ENCODE assay signal across 27 cellular contexts in genomic region chr10:78672898-78673297, GRCh38.
A peak's percentile ranks its signal among the peaks of the same experiment; 100 is the strongest.
DNase-seq lines count a peak whose midpoint lies in the region; ATAC-seq, FAIRE-seq and TF ChIP-seq lines count a peak whose summit lies in the region.
"Had no signal": no experiment of that assay in that cellular context is flagged by ENCODE, and none has a peak within 500 bp of the region (broad histone marks: within the 10 kb centered on the region; RNA-seq: fewer than 3 reads in every experiment).

No MANE protein-coding gene starts in this region.

- no peaks in the 10 kb centered on the region; the same call in 1 of the 2 replicates for H3K9me3 Mint-ChIP-seq in HFFc6
- H3K9me3 Mint-ChIP-seq: activated B cell treated with CpG ODN at 0.5 μM for 24 hours; activated naive CD4-positive, alpha-beta T cell treated with anti-CD3 and anti-CD28 coated beads, Interleukin-2, amount 10 ng/mL, durations not matched to agents 7 days and 5 days; activated T-cell treated with anti-CD3 and anti-CD28 coated beads, Interleukin-2, amount 50 U/mL, for 24 hours had no signal

- H3K4me3 Mint-ChIP-seq in HFFc6: no peak overlapping the region
- H3K4me3 Mint-ChIP-seq: activated B cell treated with CpG ODN at 0.5 μM for 24 hours; activated CD8-positive, alpha-beta T cell treated with anti-CD3 and anti-CD28 coated beads, Interleukin-2, amount 10 ng/mL, durations not matched to agents 7 days and 5 days; activated naive CD4-positive, alpha-beta T cell treated with anti-CD3 and anti-CD28 coated beads, Interleukin-2, amount 10 ng/mL, durations not matched to agents 7 days and 5 days; activated T-cell treated with anti-CD3 and anti-CD28 coated beads, Interleukin-2, amount 50 U/mL, for 24 hours; CD8-positive, alpha-beta T cell had no signal

- H3K9me3 ChIP-seq in small intestine (ENCODE audit: control insufficient read depth, low read depth): no peaks in the 10 kb centered on the region
- H3K9me3 ChIP-seq: body of pancreas, mucosa of descending colon, prostate gland, SJSA1, testis had no signal

- H3K27me3 ChIP-seq in small intestine (ENCODE audit: control insufficient read depth in 2 of 2, insufficient read depth in 2 of 2, low read length in 2 of 2): no peaks in the 10 kb centered on the region
- H3K27me3 ChIP-seq: body of pancreas, SJSA1, testis had no signal

- H3K36me3 ChIP-seq in small intestine (ENCODE audit: control insufficient read depth in 2 of 2, insufficient read depth in 2 of 2, low read length in 2 of 2): no peaks in the 10 kb centered on the region
- H3K36me3 ChIP-seq: left ventricle myocardium inferior, prostate gland, SJSA1 had no signal

- no peak overlapping the region for H3K27ac ChIP-seq in substantia nigra (ENCODE audit: low read depth, low read length, poor library complexity, severe bottlenecking)
- no peak overlapping the region for H3K27ac ChIP-seq in small intestine (ENCODE audit: low read depth in 1 of 2, low read length in 1 of 2)
- H3K27ac ChIP-seq: body of pancreas, coronary artery, left ventricle myocardium inferior, prostate gland, SJSA1, testis had no signal

- H3K27me3 Mint-ChIP-seq in HFFc6 (ENCODE audit: insufficient read depth): peaks cover 19% of the 10 kb centered on the region
- H3K27me3 Mint-ChIP-seq: activated naive CD4-positive, alpha-beta T cell treated with anti-CD3 and anti-CD28 coated beads, Interleukin-2, amount 10 ng/mL, durations not matched to agents 7 days and 5 days had no signal

- ATAC-seq in HG02588 (IDR thresholded peaks at IDR 0.05; ENCODE audit: unreplicated experiment): no peak
- ATAC-seq: activated CD8-positive, alpha-beta T cell treated with anti-CD3 and anti-CD28 coated beads, Interleukin-2, amount 10 ng/mL, durations not matched to agents 7 days and 5 days; body of pancreas; CD8-positive, alpha-beta T cell; mucosa of descending colon had no signal

- TF ChIP-seq CTCF in HFFc6 (IDR thresholded peaks at IDR 0.05) (no peak), fibroblast of the aortic adventitia (IDR thresholded peaks at IDR 0.05; ENCODE audit: insufficient read depth, low read length) (no peak)

- DNase-seq in AG08395 (ENCODE audit: low spot score) (peak; percentile 75), HFFc6 (peak; percentile 66), amniotic epithelial cell (ENCODE audit: low read depth) (peak; percentile 18), fibroblast of the aortic adventitia (ENCODE audit: low read depth) (peak; percentile 38), substantia nigra (lab: John Stamatoyannopoulos, UW) (no peak), small intestine (no peak)
- no peak for DNase-seq in NK-92 treated with Interleukin-12 subunit alpha and Interleukin-12 subunit beta, amount 100 ng/mL, for 24 hours (lab: John Stamatoyannopoulos, UW)
- DNase-seq: activated B cell treated with CpG ODN at 0.5 μM for 24 hours; activated CD8-positive, alpha-beta T cell treated with anti-CD3 and anti-CD28 coated beads, Interleukin-2, amount 10 ng/mL, durations not matched to agents 7 days and 5 days; activated naive CD4-positive, alpha-beta T cell treated with anti-CD3 and anti-CD28 coated beads, Interleukin-2, amount 10 ng/mL, durations not matched to agents 7 days and 5 days; activated T-cell treated with anti-CD3 and anti-CD28 coated beads, Interleukin-2, amount 50 U/mL, for 24 hours; body of pancreas; CD8-positive, alpha-beta T cell; DMS79 treated with DMSO at 0.1 percent for 48 hours; left ventricle myocardium inferior; mucosa of descending colon; NCI-H146; NCI-H2171 treated with DMSO at 0.1 percent for 48 hours; NCI-H748 treated with DMSO at 0.1 percent for 48 hours; OCI-M1; stimulated activated CD4-positive, alpha-beta T cell treated with anti-CD3 and anti-CD28 coated beads, Interleukin-12 subunit alpha, Interleukin-12 subunit beta, amount 100 ng/mL, for 4 hours; testis had no signal

- H3K4me1 ChIP-seq in small intestine (ENCODE audit: control insufficient read depth in 2 of 2, insufficient read depth in 1 of 2, low read depth in 1 of 2, low read length in 1 of 2): no peaks in the 10 kb centered on the region
- H3K4me1 ChIP-seq: left ventricle myocardium inferior, prostate gland, SJSA1, testis had no signal

- FAIRE-seq in small intestine (lab: Jason Lieb, UNC): no peak
- FAIRE-seq: endometrium had no signal

- peaks cover 10% of the 10 kb centered on the region for H3K4me1 Mint-ChIP-seq in HFFc6 (ENCODE audit: low read depth)
- H3K4me1 Mint-ChIP-seq: activated B cell treated with CpG ODN at 0.5 μM for 24 hours; activated naive CD4-positive, alpha-beta T cell treated with anti-CD3 and anti-CD28 coated beads, Interleukin-2, amount 10 ng/mL, durations not matched to agents 7 days and 5 days had no signal

- H3K4me3 ChIP-seq in fibroblast of the aortic adventitia (ENCODE audit: low read depth, low read length) (no peak overlapping the region), small intestine (ENCODE audit: low read depth in 1 of 2, low read length in 2 of 2) (no peak overlapping the region)
- H3K4me3 ChIP-seq: body of pancreas, coronary artery, left ventricle myocardium inferior, mucosa of descending colon, prostate gland, SJSA1, testis had no signal

- WGBS in small intestine, 3 donors: 77 to 89% (median 87%) methylated on average over 3 of the region's 3 CpGs

- H3K27ac Mint-ChIP-seq in HFFc6: no peak overlapping the region
- H3K27ac Mint-ChIP-seq: activated B cell treated with CpG ODN at 0.5 μM for 24 hours; activated CD8-positive, alpha-beta T cell treated with anti-CD3 and anti-CD28 coated beads, Interleukin-2, amount 10 ng/mL, durations not matched to agents 7 days and 5 days; activated naive CD4-positive, alpha-beta T cell treated with anti-CD3 and anti-CD28 coated beads, Interleukin-2, amount 10 ng/mL, durations not matched to agents 7 days and 5 days; activated T-cell treated with anti-CD3 and anti-CD28 coated beads, Interleukin-2, amount 50 U/mL, for 24 hours; CD8-positive, alpha-beta T cell had no signal

- no peaks in the 10 kb centered on the region for H3K36me3 Mint-ChIP-seq in HFFc6 (ENCODE audit: low read depth)
- H3K36me3 Mint-ChIP-seq: activated naive CD4-positive, alpha-beta T cell treated with anti-CD3 and anti-CD28 coated beads, Interleukin-2, amount 10 ng/mL, durations not matched to agents 7 days and 5 days; CD8-positive, alpha-beta T cell had no signal

Comparison
In these comparisons a context has a peak if more than half of its experiments do, and no peak if none do; other contexts are left out.
1. DNase-seq: peak in AG08395 (single experiment), HFFc6 (single experiment), amniotic epithelial cell (single experiment) and fibroblast of the aortic adventitia (single experiment); none in substantia nigra (0 of 49), small intestine (single experiment) and NK-92 treated with Interleukin-12 subunit alpha and Interleukin-12 subunit beta, amount 100 ng/mL, for 24 hours (single experiment).